In the genomic region with DNA sequence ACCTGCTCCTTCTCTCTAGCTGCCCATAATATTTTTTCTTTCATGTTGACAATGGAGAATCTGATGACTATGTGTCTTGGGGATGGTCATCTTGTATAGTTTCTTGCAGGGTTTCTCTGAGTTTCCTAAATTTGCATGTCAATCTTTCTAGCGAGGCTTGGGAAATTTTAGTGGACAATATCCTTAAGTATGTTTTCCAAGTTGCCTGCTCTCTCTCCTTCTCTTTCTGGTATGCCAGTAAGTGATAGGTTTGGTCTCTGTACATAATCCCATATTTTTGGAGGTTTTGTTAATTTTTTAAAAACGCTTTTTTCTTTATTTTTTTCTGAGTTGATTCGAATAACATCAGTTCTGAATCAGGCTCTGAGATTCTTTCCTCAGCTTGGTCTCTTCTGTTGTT, we compare ENCODE assay signal across 7 cellular contexts.
"Had no signal": no experiment of that assay in that cellular context is flagged by ENCODE, and none has a peak within 500 bp of the region (broad histone marks: within the 10 kb centered on the region; RNA-seq: fewer than 3 reads in every experiment).

No MANE protein-coding gene starts in this region.

- H3K27ac ChIP-seq: GM23248 had no signal

- DNase-seq: GM23248, H9, HCEC 1CT, HFFc6, IMR-90, KG1 had no signal

- H2AFZ ChIP-seq: GM23248 had no signal

- ATAC-seq: K562 had no signal

- H3K9ac ChIP-seq: GM23248 had no signal

- H3K4me3 ChIP-seq: GM23248, K562 had no signal
